In the genomic region with DNA sequence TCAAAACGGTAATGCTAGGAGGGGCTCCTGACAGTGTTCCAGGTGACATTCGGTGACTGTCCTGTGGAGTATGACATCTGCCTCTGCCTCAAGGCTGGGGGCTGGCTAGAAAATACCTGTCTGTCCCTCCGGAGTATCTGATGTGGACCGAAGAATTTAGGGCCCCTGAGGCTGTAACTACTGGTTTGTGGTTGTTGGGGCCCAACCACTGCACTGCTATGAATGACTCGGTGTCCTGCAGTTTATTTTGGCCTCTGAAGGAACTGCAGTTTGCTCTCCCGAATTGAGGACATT, we compare ENCODE assay signal across 9 cellular contexts.
A peak's percentile ranks its signal among the peaks of the same experiment; 100 is the strongest.
DNase-seq lines count a peak whose midpoint lies in the region; ATAC-seq and TF ChIP-seq lines count a peak whose summit lies in the region.
"Had no signal": no experiment of that assay in that cellular context is flagged by ENCODE, and none has a peak within 500 bp of the region (broad histone marks: within the 10 kb centered on the region; RNA-seq: fewer than 3 reads in every experiment).

No MANE protein-coding gene starts in this region.

- no peak for TF ChIP-seq CTCF in activated CD8-positive, alpha-beta T cell treated with anti-CD3 and anti-CD28 coated beads for 36 hours (IDR thresholded peaks at IDR 0.05)
- no peak for TF ChIP-seq CTCF in glutamatergic neuron (IDR thresholded peaks at IDR 0.05; ENCODE audit: partially characterized antibody, unreplicated experiment)

- peaks cover 25% of the 10 kb centered on the region for H3K4me1 Mint-ChIP-seq in activated naive CD4-positive, alpha-beta T cell treated with anti-CD3 and anti-CD28 coated beads for 36 hours (ENCODE audit: low read depth)
- peaks cover 7% of the 10 kb centered on the region for H3K4me1 Mint-ChIP-seq in activated CD8-positive, alpha-beta T cell treated with anti-CD3 and anti-CD28 coated beads for 36 hours (ENCODE audit: low read depth)
- H3K4me1 Mint-ChIP-seq in glutamatergic neuron (ENCODE audit: low read depth, unreplicated experiment): peaks cover 13% of the 10 kb centered on the region
- peaks cover 26% of the 10 kb centered on the region for H3K4me1 Mint-ChIP-seq in stimulated activated effector memory CD8-positive, alpha-beta T cell treated with anti-CD3 and anti-CD28 coated beads, Interleukin-12 subunit alpha, Interleukin-12 subunit beta, amount 100 ng/mL, for 72 hours

- DNase-seq in activated naive CD4-positive, alpha-beta T cell treated with anti-CD3 and anti-CD28 coated beads for 36 hours: no peak
- no peak for DNase-seq in activated naive CD4-positive, alpha-beta T cell (lab: John Stamatoyannopoulos, UW)
- DNase-seq in activated CD8-positive, alpha-beta T cell treated with anti-CD3 and anti-CD28 coated beads for 36 hours: no peak
- DNase-seq in glutamatergic neuron (no peak), Ammon's horn (ENCODE audit: low spot score) (no peak), HPDE6-E6E7 (ENCODE audit: extremely low spot score) (no peak), erythroblast (lab: John Stamatoyannopoulos, UW) (no peak)
- no peak for DNase-seq in stimulated activated effector memory CD8-positive, alpha-beta T cell treated with anti-CD3 and anti-CD28 coated beads, Interleukin-12 subunit alpha, Interleukin-12 subunit beta, amount 100 ng/mL, for 72 hours (ENCODE audit: low spot score in 2 of 2)
- DNase-seq: NCI-H1048 had no signal

- no peaks in the 10 kb centered on the region for H3K36me3 Mint-ChIP-seq in activated naive CD4-positive, alpha-beta T cell treated with anti-CD3 and anti-CD28 coated beads for 36 hours (ENCODE audit: low read depth)
- H3K36me3 Mint-ChIP-seq in activated CD8-positive, alpha-beta T cell treated with anti-CD3 and anti-CD28 coated beads for 36 hours (ENCODE audit: low read depth): no peaks in the 10 kb centered on the region
- H3K36me3 Mint-ChIP-seq in glutamatergic neuron (ENCODE audit: unreplicated experiment): no peaks in the 10 kb centered on the region
- no peaks in the 10 kb centered on the region for H3K36me3 Mint-ChIP-seq in stimulated activated effector memory CD8-positive, alpha-beta T cell treated with anti-CD3 and anti-CD28 coated beads, Interleukin-12 subunit alpha, Interleukin-12 subunit beta, amount 100 ng/mL, for 72 hours

- H3K27me3 Mint-ChIP-seq in activated naive CD4-positive, alpha-beta T cell treated with anti-CD3 and anti-CD28 coated beads for 36 hours (ENCODE audit: low read depth): peaks cover 20% of the 10 kb centered on the region
- H3K27me3 Mint-ChIP-seq in activated CD8-positive, alpha-beta T cell treated with anti-CD3 and anti-CD28 coated beads for 36 hours: peaks cover 46% of the 10 kb centered on the region
- peaks cover 8% of the 10 kb centered on the region for H3K27me3 Mint-ChIP-seq in glutamatergic neuron (ENCODE audit: unreplicated experiment)

- POLR2A ChIA-PET in activated CD8-positive, alpha-beta T cell treated with anti-CD3 and anti-CD28 coated beads for 36 hours (lab: Charles Lee): no interaction called here

- H3K27ac Mint-ChIP-seq in activated naive CD4-positive, alpha-beta T cell treated with anti-CD3 and anti-CD28 coated beads for 36 hours: no peak overlapping the region
- no peak overlapping the region for H3K27ac Mint-ChIP-seq in activated CD8-positive, alpha-beta T cell treated with anti-CD3 and anti-CD28 coated beads for 36 hours
- peak overlapping the region; percentile 84 for H3K27ac Mint-ChIP-seq in glutamatergic neuron (ENCODE audit: unreplicated experiment)
- H3K27ac Mint-ChIP-seq in stimulated activated effector memory CD8-positive, alpha-beta T cell treated with anti-CD3 and anti-CD28 coated beads, Interleukin-12 subunit alpha, Interleukin-12 subunit beta, amount 100 ng/mL, for 72 hours: no peak overlapping the region

- TF ChIP-seq POLR2A in erythroblast (IDR thresholded peaks at IDR 0.05; ENCODE audit: low read length): no peak

- H3K9me3 Mint-ChIP-seq in activated naive CD4-positive, alpha-beta T cell treated with anti-CD3 and anti-CD28 coated beads for 36 hours: no peaks in the 10 kb centered on the region
- H3K9me3 Mint-ChIP-seq in activated CD8-positive, alpha-beta T cell treated with anti-CD3 and anti-CD28 coated beads for 36 hours: no peaks in the 10 kb centered on the region
- peaks cover 10% of the 10 kb centered on the region for H3K9me3 Mint-ChIP-seq in glutamatergic neuron (ENCODE audit: unreplicated experiment)
- H3K9me3 Mint-ChIP-seq in stimulated activated effector memory CD8-positive, alpha-beta T cell treated with anti-CD3 and anti-CD28 coated beads, Interleukin-12 subunit alpha, Interleukin-12 subunit beta, amount 100 ng/mL, for 72 hours: no peaks in the 10 kb centered on the region

- intact Hi-C loops in activated naive CD4-positive, alpha-beta T cell treated with anti-CD3 and anti-CD28 coated beads for 36 hours (cut with micrococcal nuclease): loop anchor here (2.0 kb wide), 1 partner anchor 379 kb away; no protein-coding TSS in a partner anchor
- intact Hi-C loops in activated CD8-positive, alpha-beta T cell treated with anti-CD3 and anti-CD28 coated beads for 36 hours (cut with micrococcal nuclease): no loop called here

- no peak for ATAC-seq in activated CD8-positive, alpha-beta T cell treated with anti-CD3 and anti-CD28 coated beads for 36 hours
- no peak for ATAC-seq in stimulated activated effector memory CD8-positive, alpha-beta T cell treated with anti-CD3 and anti-CD28 coated beads, Interleukin-12 subunit alpha, Interleukin-12 subunit beta, amount 100 ng/mL, for 72 hours

- peak overlapping the region; percentile 77 for H3K4me3 Mint-ChIP-seq in activated naive CD4-positive, alpha-beta T cell treated with anti-CD3 and anti-CD28 coated beads for 36 hours
- peak overlapping the region; percentile 75 for H3K4me3 Mint-ChIP-seq in activated CD8-positive, alpha-beta T cell treated with anti-CD3 and anti-CD28 coated beads for 36 hours
- peak overlapping the region; percentile 87 for H3K4me3 Mint-ChIP-seq in glutamatergic neuron (ENCODE audit: unreplicated experiment)
- H3K4me3 Mint-ChIP-seq in stimulated activated effector memory CD8-positive, alpha-beta T cell treated with anti-CD3 and anti-CD28 coated beads, Interleukin-12 subunit alpha, Interleukin-12 subunit beta, amount 100 ng/mL, for 72 hours: peak overlapping the region; percentile 72

- CTCF ChIA-PET in activated naive CD4-positive, alpha-beta T cell treated with anti-CD3 and anti-CD28 coated beads for 36 hours (lab: Charles Lee): interaction anchor here (0.6 kb wide), 1 partner anchor 731 kb away, joined by 3 read pairs; no protein-coding TSS in a partner anchor
- CTCF ChIA-PET in activated CD8-positive, alpha-beta T cell treated with anti-CD3 and anti-CD28 coated beads for 36 hours (lab: Charles Lee): no interaction called here
